Comparison of ENCODE assay signal across 11 cellular contexts in the genomic region with DNA sequence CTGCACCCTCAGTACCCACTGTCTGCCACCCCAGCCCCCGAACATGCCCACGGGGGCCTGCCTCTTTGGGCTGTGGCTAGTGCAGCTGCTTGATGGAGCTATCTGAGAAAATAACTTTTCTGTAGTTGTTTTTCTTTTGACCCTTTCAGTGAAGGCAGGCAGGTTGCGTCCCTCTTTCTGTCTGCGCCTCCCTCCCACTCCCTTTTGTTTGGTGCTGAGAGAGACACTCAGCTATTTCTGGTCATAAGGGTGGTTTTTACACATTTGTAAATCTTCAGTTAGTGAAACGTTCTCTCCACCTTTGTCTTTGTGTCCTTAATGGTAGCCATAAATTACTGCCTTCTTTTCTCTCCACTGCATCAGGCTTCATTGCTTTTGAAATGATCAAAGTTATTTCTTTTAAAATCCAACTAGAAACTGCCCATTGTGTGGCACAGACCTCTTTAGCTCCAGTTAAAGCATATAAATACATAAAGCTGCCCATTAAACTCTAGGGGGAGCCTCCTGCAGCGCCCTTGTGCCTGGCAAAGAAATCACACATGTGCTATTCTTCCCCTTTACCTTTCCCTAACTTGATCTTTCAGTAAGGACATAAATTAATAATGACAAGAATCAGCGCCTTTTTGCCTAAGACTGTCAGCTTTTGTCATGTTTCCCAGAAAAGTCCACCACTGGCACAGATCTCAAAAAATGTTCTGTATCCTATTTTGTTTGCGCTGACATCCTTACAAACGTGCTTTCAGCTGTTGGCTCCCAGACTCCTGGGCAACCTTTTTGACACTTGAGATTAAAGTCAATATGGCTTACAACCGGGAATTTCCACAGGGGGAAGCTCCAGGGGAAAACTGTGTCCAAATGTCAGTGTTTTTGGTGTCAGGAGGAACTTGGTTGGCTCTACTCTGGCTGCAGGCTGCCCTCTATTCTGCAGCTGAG. TPM values are rescaled to one million over a fixed set of nuclear protein-coding genes. Genes with fewer than 3 reads are reported as not detected.
A peak's percentile ranks its signal among the peaks of the same experiment; 100 is the strongest.
DNase-seq lines count a peak whose midpoint lies in the region; ATAC-seq and TF ChIP-seq lines count a peak whose summit lies in the region.
"Had no signal": no experiment of that assay in that cellular context is flagged by ENCODE, and none has a peak within 500 bp of the region (broad histone marks: within the 10 kb centered on the region; RNA-seq: fewer than 3 reads in every experiment).

No MANE protein-coding gene starts in this region.

- H3K4me3 Mint-ChIP-seq in CD4-positive, alpha-beta memory T cell, result peak overlapping the region in 5 of 8 donors; percentile 23 to 62 (median 43)

- no peak overlapping the region for H3K4me2 ChIP-seq in SK-N-SH

- H3F3A ChIP-seq in SK-N-SH (replicated peaks; ENCODE audit: insufficient read depth), result no peaks in the 10 kb centered on the region

- peaks cover 15% of the 10 kb centered on the region for H3K27me3 ChIP-seq in CD4-positive, alpha-beta memory T cell (ENCODE audit: insufficient read depth, low read length)
- no peaks in the 10 kb centered on the region for H3K27me3 ChIP-seq in SK-N-SH (ENCODE audit: insufficient read depth)

- H3K36me3 Mint-ChIP-seq in CD4-positive, alpha-beta memory T cell, result peaks cover 0 to 3% of the 10 kb centered on the region in 2 donors

- peak; percentile 3 for TF ChIP-seq CTCF in GM20000 (IDR thresholded peaks at IDR 0.05; ENCODE audit: extremely low read depth, missing control alignments)
- peak; percentile 41 for TF ChIP-seq CTCF in SK-N-SH (IDR thresholded peaks at IDR 0.05)

- peaks cover 4 to 10% (median 6%) of the 10 kb centered on the region in 4 donors for H3K4me1 Mint-ChIP-seq in CD4-positive, alpha-beta memory T cell

- no peaks in the 10 kb centered on the region for H3K9me3 ChIP-seq in CD4-positive, alpha-beta memory T cell (ENCODE audit: control insufficient read depth in 1 of 2, low read length in 2 of 2)
- no peaks in the 10 kb centered on the region for H3K9me3 ChIP-seq in SK-N-SH
- H3K9me3 ChIP-seq: tibial nerve had no signal

- H3K4me1 ChIP-seq in CD4-positive, alpha-beta memory T cell (ENCODE audit: insufficient read depth, low read length), result no peaks in the 10 kb centered on the region
- peaks cover 0 to 16% of the 10 kb centered on the region in 2 experiments; a peak in 2 of 4 replicates for H3K4me1 ChIP-seq in SK-N-SH (ENCODE audit: control insufficient read depth in 1 of 2, insufficient read depth in 2 of 2, low read depth in 1 of 2, low read length in 1 of 2)

- peaks cover 0 to 3% (median 0%) of the 10 kb centered on the region in 8 donors for H3K9me3 Mint-ChIP-seq in CD4-positive, alpha-beta memory T cell

- H3K9ac ChIP-seq in SK-N-SH, result no peak overlapping the region

- peaks cover 43 to 58% of the 10 kb centered on the region in 2 donors for H3K27me3 Mint-ChIP-seq in CD4-positive, alpha-beta memory T cell

- no peak for TF ChIP-seq EP300 in SK-N-SH (IDR thresholded peaks at IDR 0.05; ENCODE audit: borderline replicate concordance in 1 of 2, low read depth in 1 of 2, low read length in 1 of 2)

- H2AFZ ChIP-seq in SK-N-SH (ENCODE audit: low read depth), result no peak overlapping the region

- no peaks in the 10 kb centered on the region for H3K9me2 ChIP-seq in SK-N-SH

- no peak overlapping the region for H3K27ac ChIP-seq in CD4-positive, alpha-beta memory T cell (ENCODE audit: low read depth, low read length)
- no peak overlapping the region for H3K27ac ChIP-seq in SK-N-SH (ENCODE audit: low read depth in 2 of 2, low read length in 1 of 2)
- H3K27ac ChIP-seq: tibial nerve had no signal

- TF ChIP-seq RAD21 in SK-N-SH (IDR thresholded peaks at IDR 0.05; ENCODE audit: low read length), result peak; percentile 42; the same call in 1 of the 2 replicates

- no peaks in the 10 kb centered on the region for H3K79me2 ChIP-seq in SK-N-SH (ENCODE audit: insufficient read depth)

- no peak overlapping the region for H3K27ac Mint-ChIP-seq in CD4-positive, alpha-beta memory T cell

- POLR2A ChIA-PET in CD4-positive, alpha-beta memory T cell (lab: Charles Lee; ENCODE audit: partially characterized antibody), result no interaction called here
- POLR2A ChIA-PET in SK-N-SH (lab: Yijun Ruan, JAX), result no interaction called here

- no peaks in the 10 kb centered on the region for H4K20me1 ChIP-seq in SK-N-SH (ENCODE audit: insufficient read depth)

- no peaks in the 10 kb centered on the region for H3K36me3 ChIP-seq in CD4-positive, alpha-beta memory T cell (ENCODE audit: insufficient read depth, low read length)
- H3K36me3 ChIP-seq in SK-N-SH (replicated peaks in 1 of 2; ENCODE audit: control insufficient read depth in 1 of 2, insufficient read depth in 2 of 2, low read length in 1 of 2), result no peaks in the 10 kb centered on the region
- H3K36me3 ChIP-seq: tibial nerve had no signal

- no peak overlapping the region for H3K4me3 ChIP-seq in CD4-positive, alpha-beta memory T cell (ENCODE audit: low read length in 2 of 2)
- no peak overlapping the region for H3K4me3 ChIP-seq in SK-N-SH (ENCODE audit: low read depth in 2 of 2, low read length in 1 of 2)
- H3K4me3 ChIP-seq: tibial nerve had no signal

- CTCF ChIA-PET in CD4-positive, alpha-beta memory T cell (lab: Charles Lee; ENCODE audit: partially characterized antibody), result interaction anchor here (0.9 to 4.3 kb wide), 2 partner anchors 17 to 45 kb away, joined by 3 to 19 read pairs; no protein-coding TSS in a partner anchor
- CTCF ChIA-PET in SK-N-SH (lab: Yijun Ruan, JAX), result interaction anchor here (0.6 to 7.3 kb wide), 16 partner anchors 10 to 435 kb away, joined by 3 to 48 read pairs (median 4); no protein-coding TSS in a partner anchor

- ATAC-seq in GM21381 (IDR thresholded peaks at IDR 0.05; ENCODE audit: unreplicated experiment), result no peak
- ATAC-seq: sciatic nerve had no signal

- DNase-seq in CD4-positive, alpha-beta memory T cell, result no peak
- DNase-seq in GM20000 (ENCODE audit: low spot score), result peak; percentile 39
- peak; percentile 58 for DNase-seq in SK-N-SH
- peak; percentile 31 for DNase-seq in left kidney (ENCODE audit: low read depth, low spot score)
- DNase-seq in NOMO-1 treated with DMSO at 0.1 percent for 48 hours (lab: John Stamatoyannopoulos, UW; ENCODE audit: unreplicated experiment), result no peak
- DNase-seq in activated CD4-positive, alpha-beta T cell treated with anti-CD3 and anti-CD28 coated beads for 4 hours, result no peak
- no peak for DNase-seq in stimulated activated CD4-positive, alpha-beta T cell treated with anti-CD3 and anti-CD28 coated beads, Interleukin-12 subunit alpha, Interleukin-12 subunit beta, amount 100 ng/mL, for 4 hours

- 74% methylated on average over 10 of the region's 10 CpGs for WGBS in SK-N-SH (ENCODE audit: low lambda C conversion rate)

- intact Hi-C loops in CD4-positive, alpha-beta memory T cell (cut with micrococcal nuclease), result no loop called here

TF ChIP-seq in SK-N-SH, 30 proteins besides CTCF, POLR2A, EP300 and RAD21:
- TF ChIP-seq RCOR1 (IDR thresholded peaks at IDR 0.05; ENCODE audit: low read length) (0 out of 2 replicates have a peak, but pooled peaks have one; percentile 16), GABPA (IDR thresholded peaks at IDR 0.05; ENCODE audit: low read depth) (no peak)

RNA-seq across cellular contexts. Expression of gene SCUBE2, which starts 1.7 kb away (rescaled TPM):
- under 1 TPM in 1 of 2 experiments, not detected in 1; 0.64 TPM for total RNA-seq in CD4-positive, alpha-beta memory T cell
- not detected for polyA plus RNA-seq in CD4-positive, alpha-beta memory T cell
- 0.70 and 0.76 TPM in 2 replicates for polyA plus RNA-seq in SK-N-SH (2012; rRNA removed)
- 0.79 and 0.88 TPM in 2 replicates for polyA plus RNA-seq in SK-N-SH (2012; cell fraction: cytosol; rRNA removed)
- polyA plus RNA-seq in SK-N-SH (2012; cell fraction: nucleus; rRNA removed), result 1.2 and 1.4 TPM in 2 replicates
- total RNA-seq: activated CD8-positive, alpha-beta memory T cell treated with anti-CD3 and anti-CD28 coated beads for 36 hours had no signal

Comparison
In these comparisons a context has a peak if more than half of its experiments do, and no peak if none do; other contexts are left out.
1. DNase-seq: peak in GM20000 (single experiment), SK-N-SH (single experiment) and left kidney (single experiment); none in CD4-positive, alpha-beta memory T cell (0 of 5), NOMO-1 treated with DMSO at 0.1 percent for 48 hours (single experiment), activated CD4-positive, alpha-beta T cell treated with anti-CD3 and anti-CD28 coated beads for 4 hours (0 of 2) and stimulated activated CD4-positive, alpha-beta T cell treated with anti-CD3 and anti-CD28 coated beads, Interleukin-12 subunit alpha, Interleukin-12 subunit beta, amount 100 ng/mL, for 4 hours (single experiment).